ENCODE assay signal across 8 cellular contexts in the genomic region with DNA sequence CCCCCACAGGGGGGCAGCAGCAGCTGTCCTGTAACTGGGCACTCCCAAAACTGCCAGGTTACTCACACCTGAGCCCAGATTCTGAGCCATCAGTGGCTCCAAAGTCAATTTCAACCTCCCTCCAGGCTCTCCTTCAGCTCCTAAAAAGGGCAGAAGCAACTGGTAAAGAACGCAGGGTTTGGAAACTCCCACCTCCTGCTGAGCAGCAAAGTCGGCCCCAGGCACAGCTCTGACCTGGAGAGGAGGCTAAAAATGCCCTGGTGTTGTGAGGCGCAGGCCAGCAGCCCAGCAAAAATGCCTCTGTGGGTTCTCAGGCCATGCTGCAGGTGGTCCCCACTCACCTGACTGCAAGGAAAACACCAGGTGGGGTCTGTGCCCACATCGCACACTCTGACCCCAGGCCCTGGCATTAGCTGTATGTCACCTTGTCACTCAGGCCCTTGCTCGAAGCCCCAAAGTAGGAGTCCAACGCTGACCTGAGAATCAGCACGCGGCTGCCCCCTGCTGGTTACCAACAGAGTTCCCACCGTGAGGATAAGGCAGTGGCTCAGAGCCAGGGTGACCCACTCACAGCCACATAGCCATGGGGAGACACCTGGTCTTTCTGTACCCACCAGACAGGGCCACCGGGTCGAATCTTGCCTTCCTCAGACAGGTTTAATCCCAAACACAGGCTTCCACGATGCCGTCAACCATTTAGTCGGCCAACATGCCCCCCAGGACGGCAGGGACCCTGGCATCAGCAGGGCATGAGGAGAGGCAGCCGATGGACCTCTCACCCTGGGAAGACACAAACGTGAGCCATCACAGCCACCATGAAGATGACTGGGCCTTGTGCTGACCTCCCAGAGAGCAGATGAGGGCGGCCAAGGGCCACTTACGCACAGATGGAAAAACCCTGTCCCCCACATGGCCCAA. TPM values are rescaled to one million over a fixed set of nuclear protein-coding genes. Genes with fewer than 3 reads are reported as not detected.
DNase-seq lines count a peak whose midpoint lies in the region; ATAC-seq and TF ChIP-seq lines count a peak whose summit lies in the region.

No MANE protein-coding gene starts in this region.

- no peak overlapping the region for H2AFZ ChIP-seq in PC-9

- H3K4me1 ChIP-seq in PC-9 (replicated peaks; ENCODE audit: insufficient read depth) (no peaks in the 10 kb centered on the region), thoracic aorta (ENCODE audit: control insufficient read depth in 1 of 2, low read depth in 2 of 2) (peaks cover 0 to 7% of the 10 kb centered on the region in 2 donors)

- peaks cover 70% of the 10 kb centered on the region for H3F3A ChIP-seq in PC-9 (ENCODE audit: insufficient read depth, low read depth)

- CTCF ChIA-PET in PC-9 (lab: Charles Lee), result no interaction called here

- DNase-seq in AG08396 (ENCODE audit: low spot score) (peak; percentile 72), GM20000 (ENCODE audit: low spot score) (peak; percentile 76), PC-9 (peak in 1 of 2 experiments; percentile 52), fibroblast of peridontal ligament (ENCODE audit: extremely low read depth) (peak; percentile 61), nucleus accumbens (lab: John Stamatoyannopoulos, UW) (peak in 40 of 56 donors; percentile 12 to 81 (median 43)), thoracic aorta (ENCODE audit: low spot score) (no peak)
- peak; percentile 52 for DNase-seq in activated T-helper 1 cell treated with anti-CD3 and anti-CD28 coated beads, Interleukin-12 subunit alpha, Interleukin-12 subunit beta, Interleukin-2, Interleukin-4 antibody, amounts not matched to agents 30 ng/mL and 10 ng/mL and 1 ng/mL, durations not matched to agents 14 hours and 24 hours and 36 hours (ENCODE audit: low spot score)

- peaks cover 23% of the 10 kb centered on the region for H3K79me2 ChIP-seq in PC-9 (ENCODE audit: low read depth)

- H3K9me3 Mint-ChIP-seq in activated T-helper 1 cell treated with anti-CD3 and anti-CD28 coated beads, Interleukin-12 subunit alpha, Interleukin-12 subunit beta, Interleukin-2, Interleukin-4 antibody, amounts not matched to agents 30 ng/mL and 10 ng/mL and 1 ng/mL, durations not matched to agents 14 hours and 24 hours and 36 hours, result no peaks in the 10 kb centered on the region

- TF ChIP-seq CTCF in GM20000 (IDR thresholded peaks at IDR 0.05; ENCODE audit: extremely low read depth, missing control alignments) (peak; percentile 84), PC-9 (conservative IDR thresholded peaks at IDR 0.05) (peak; percentile 93), thoracic aorta (IDR thresholded peaks at IDR 0.05) (peak; percentile 86)

- no peaks in the 10 kb centered on the region for H3K27me3 Mint-ChIP-seq in activated T-helper 1 cell treated with anti-CD3 and anti-CD28 coated beads, Interleukin-12 subunit alpha, Interleukin-12 subunit beta, Interleukin-2, Interleukin-4 antibody, amounts not matched to agents 30 ng/mL and 10 ng/mL and 1 ng/mL, durations not matched to agents 14 hours and 24 hours and 36 hours (ENCODE audit: insufficient read depth)

- H3K27me3 ChIP-seq in PC-9 (ENCODE audit: insufficient read depth, low read depth) (no peaks in the 10 kb centered on the region), thoracic aorta (replicated peaks; ENCODE audit: insufficient read depth) (no peaks in the 10 kb centered on the region)

- no peak overlapping the region for H3K4me3 Mint-ChIP-seq in activated T-helper 1 cell treated with anti-CD3 and anti-CD28 coated beads, Interleukin-12 subunit alpha, Interleukin-12 subunit beta, Interleukin-2, Interleukin-4 antibody, amounts not matched to agents 30 ng/mL and 10 ng/mL and 1 ng/mL, durations not matched to agents 14 hours and 24 hours and 36 hours

- H3K4me1 Mint-ChIP-seq in activated T-helper 1 cell treated with anti-CD3 and anti-CD28 coated beads, Interleukin-12 subunit alpha, Interleukin-12 subunit beta, Interleukin-2, Interleukin-4 antibody, amounts not matched to agents 30 ng/mL and 10 ng/mL and 1 ng/mL, durations not matched to agents 14 hours and 24 hours and 36 hours (ENCODE audit: low read depth), result no peaks in the 10 kb centered on the region

- no peaks in the 10 kb centered on the region for H3K9me2 ChIP-seq in PC-9 (ENCODE audit: insufficient read depth)

- intact Hi-C loops in PC-9 (cut with micrococcal nuclease; ENCODE audit: unreplicated experiment), result no loop called here
- intact Hi-C loops in activated T-helper 1 cell treated with anti-CD3 and anti-CD28 coated beads, Interleukin-12 subunit alpha, Interleukin-12 subunit beta, Interleukin-2, Interleukin-4 antibody, amounts not matched to agents 30 ng/mL and 10 ng/mL and 1 ng/mL, durations not matched to agents 14 hours and 24 hours and 36 hours (cut with micrococcal nuclease), result no loop called here

- H3K27ac Mint-ChIP-seq in activated T-helper 1 cell treated with anti-CD3 and anti-CD28 coated beads, Interleukin-12 subunit alpha, Interleukin-12 subunit beta, Interleukin-2, Interleukin-4 antibody, amounts not matched to agents 30 ng/mL and 10 ng/mL and 1 ng/mL, durations not matched to agents 14 hours and 24 hours and 36 hours, result no peak overlapping the region

- BruUV-seq in PC-9 (replicated peaks; lab: Mats Ljungman, UMichigan), result no TSS peak

- H3K27ac ChIP-seq in PC-9, result no peak overlapping the region
- peak overlapping the region in 1 of 2 donors; percentile 40 for H3K27ac ChIP-seq in thoracic aorta

- H3K36me3 Mint-ChIP-seq in activated T-helper 1 cell treated with anti-CD3 and anti-CD28 coated beads, Interleukin-12 subunit alpha, Interleukin-12 subunit beta, Interleukin-2, Interleukin-4 antibody, amounts not matched to agents 30 ng/mL and 10 ng/mL and 1 ng/mL, durations not matched to agents 14 hours and 24 hours and 36 hours (ENCODE audit: low read depth), result peaks cover 21% of the 10 kb centered on the region

- ATAC-seq in thoracic aorta (ENCODE audit: insufficient number of reproducible peaks, low FRiP score, low read depth) (no peak), GM21737 (IDR thresholded peaks at IDR 0.05; ENCODE audit: unreplicated experiment) (no peak)

- H3K4me2 ChIP-seq in PC-9, result no peak overlapping the region

- peaks cover 77% of the 10 kb centered on the region for H4K20me1 ChIP-seq in PC-9 (ENCODE audit: insufficient read depth)

- H3K4me3 ChIP-seq in PC-9 (no peak overlapping the region), thoracic aorta (no peak overlapping the region)

- H3K36me3 ChIP-seq in PC-9 (ENCODE audit: low read depth) (peaks cover 23% of the 10 kb centered on the region; the same call in 1 of the 2 replicates), thoracic aorta (peaks cover 33% of the 10 kb centered on the region)

- no peaks in the 10 kb centered on the region for H3K9me3 ChIP-seq in PC-9 (ENCODE audit: insufficient read depth, low read depth)
- H3K9me3 ChIP-seq in thoracic aorta, result no peaks in the 10 kb centered on the region

- POLR2A ChIA-PET in PC-9 (lab: Charles Lee; ENCODE audit: unreplicated experiment), result no interaction called here

RNA-seq across cellular contexts. Expression of gene POLR3H, which starts 11.1 kb away (rescaled TPM):
- 47.6 and 49.7 TPM in 2 replicates for total RNA-seq in PC-9 (2021)
- 51.8 and 52.0 TPM in 2 replicates for total RNA-seq in activated T-helper 1 cell treated with anti-CD3 and anti-CD28 coated beads, Interleukin-12 subunit alpha, Interleukin-12 subunit beta, Interleukin-2, Interleukin-4 antibody, amounts not matched to agents 30 ng/mL and 10 ng/mL and 1 ng/mL, durations not matched to agents 14 hours and 24 hours and 36 hours
- total RNA-seq in thoracic aorta, result 10 to 100 TPM; 17.6 to 38.1 TPM

RNA-seq across cellular contexts. Expression of gene CSDC2, which starts 27.6 kb away (rescaled TPM):
- 0.13 TPM in 1 of 2 replicates, not detected in the other for total RNA-seq in PC-9 (2021)
- not detected in 2 replicates for total RNA-seq in activated T-helper 1 cell treated with anti-CD3 and anti-CD28 coated beads, Interleukin-12 subunit alpha, Interleukin-12 subunit beta, Interleukin-2, Interleukin-4 antibody, amounts not matched to agents 30 ng/mL and 10 ng/mL and 1 ng/mL, durations not matched to agents 14 hours and 24 hours and 36 hours
- 100 to 1,000 TPM in 1 of 2 donors, 10 to 100 TPM in 1; 73.2 to 112 TPM for total RNA-seq in thoracic aorta

RNA-seq across cellular contexts. Expression of gene PMM1, which starts 56.5 kb away (rescaled TPM):
- total RNA-seq in PC-9 (2021) (49.3 and 53.1 TPM in 2 replicates), thoracic aorta (10 to 100 TPM; 24.9 to 25.3 TPM)
- 21.4 and 22.6 TPM in 2 replicates for total RNA-seq in activated T-helper 1 cell treated with anti-CD3 and anti-CD28 coated beads, Interleukin-12 subunit alpha, Interleukin-12 subunit beta, Interleukin-2, Interleukin-4 antibody, amounts not matched to agents 30 ng/mL and 10 ng/mL and 1 ng/mL, durations not matched to agents 14 hours and 24 hours and 36 hours

Comparison
In these comparisons a context has a peak if more than half of its experiments do, and no peak if none do; other contexts are left out.
1. RNA of gene CSDC2, which starts 27.6 kb away (total RNA-seq): 73.2 to 112 TPM in thoracic aorta; 0.13 TPM in PC-9 and not detected in activated T-helper 1 cell treated with anti-CD3 and anti-CD28 coated beads, Interleukin-12 subunit alpha, Interleukin-12 subunit beta, Interleukin-2, Interleukin-4 antibody, amounts not matched to agents 30 ng/mL and 10 ng/mL and 1 ng/mL, durations not matched to agents 14 hours and 24 hours and 36 hours; every median in the first group is over 10 times any median in the second.
2. Peak in every context shown above with its lines, with median percentiles within 50 percentile points of each other: CTCF ChIP-seq.